ENCODE assay signal across 15 cellular contexts in genomic region chr5:96931605-96932004, GRCh38. TPM values are rescaled to one million over a fixed set of nuclear protein-coding genes. Genes with fewer than 3 reads are reported as not detected.
A peak's percentile ranks its signal among the peaks of the same experiment; 100 is the strongest.
DNase-seq lines count a peak whose midpoint lies in the region; ATAC-seq and TF ChIP-seq lines count a peak whose summit lies in the region.
"Had no signal": no experiment of that assay in that cellular context is flagged by ENCODE, and none has a peak within 500 bp of the region (broad histone marks: within the 10 kb centered on the region; RNA-seq: fewer than 3 reads in every experiment).

No MANE protein-coding gene starts in this region.

- no peak overlapping the region for H3K9ac ChIP-seq in neural cell (ENCODE audit: low read length)

- H3K9me3 Mint-ChIP-seq in T-cell (no peaks in the 10 kb centered on the region), GM23338 (no peaks in the 10 kb centered on the region), WTC11 (no peaks in the 10 kb centered on the region)
- H3K9me3 Mint-ChIP-seq: HFFc6, nephron progenitor cell had no signal

- H3K4me3 ChIP-seq in neural cell (ENCODE audit: low read length) (peak overlapping the region; percentile 92), GM23338 (no peak overlapping the region)
- H3K4me3 ChIP-seq: A549 had no signal

- H3F3A ChIP-seq in neural cell (ENCODE audit: insufficient read depth, low read length, poor library complexity, severe bottlenecking) (no peaks in the 10 kb centered on the region), GM23338 (replicated peaks; ENCODE audit: low read depth) (peaks cover 6% of the 10 kb centered on the region)

- H3K36me3 ChIP-seq in neural cell (ENCODE audit: insufficient read depth, low read length) (no peaks in the 10 kb centered on the region), GM23338 (ENCODE audit: insufficient read depth) (no peaks in the 10 kb centered on the region)

- H3K4me2 ChIP-seq in neural cell (ENCODE audit: low read length) (peak overlapping the region; percentile 17), GM23338 (no peak overlapping the region)
- H3K4me2 ChIP-seq: A549 had no signal

- peaks cover 14% of the 10 kb centered on the region; the same call in 1 of the 2 replicates for H3K4me1 ChIP-seq in GM23338 (ENCODE audit: insufficient read depth)

- CTCF ChIA-PET in T-cell (lab: Charles Lee) (interaction anchor here (0.6 to 3.0 kb wide), 4 partner anchors 45 to 179 kb away, joined by 3 to 13 read pairs (median 4); no protein-coding TSS in a partner anchor), WTC11 (lab: Charles Lee) (interaction anchor here (0.8 to 1.1 kb wide), 2 partner anchors 46 to 179 kb away, joined by 3 read pairs; no protein-coding TSS in a partner anchor)

- H3K27me3 ChIP-seq in neural cell (ENCODE audit: insufficient read depth, low read depth, low read length) (no peaks in the 10 kb centered on the region), GM23338 (ENCODE audit: insufficient read depth) (peaks cover 7% of the 10 kb centered on the region)

- TF ChIP-seq CTCF in neural cell (IDR thresholded peaks at IDR 0.05; ENCODE audit: poor library complexity, severe bottlenecking) (no peak), GM23338 (conservative IDR thresholded peaks at IDR 0.05; ENCODE audit: low read depth in 2 of 2) (no peak), WTC11 (IDR thresholded peaks at IDR 0.05) (no peak)

- H3K36me3 Mint-ChIP-seq in T-cell = peaks cover 13% of the 10 kb centered on the region
- no peaks in the 10 kb centered on the region; the same call in 2 of the 3 replicates for H3K36me3 Mint-ChIP-seq in GM23338 (ENCODE audit: low read depth)
- H3K36me3 Mint-ChIP-seq in WTC11 = no peaks in the 10 kb centered on the region

- no peak overlapping the region for H3K27ac ChIP-seq in neural cell (ENCODE audit: low read length)
- H3K27ac ChIP-seq in GM23338 (ENCODE audit: low read depth) = no peak overlapping the region
- H3K27ac ChIP-seq: A549 had no signal

- peaks cover 60 to 65% (median 61%) of the 10 kb centered on the region in 3 donors for H3K4me1 Mint-ChIP-seq in T-cell
- H3K4me1 Mint-ChIP-seq in GM23338 = peaks cover 10% of the 10 kb centered on the region
- H3K4me1 Mint-ChIP-seq in WTC11 = peaks cover 14% of the 10 kb centered on the region

- no peak for TF ChIP-seq EP300 in neural cell (conservative IDR thresholded peaks at IDR 0.05; ENCODE audit: poor library complexity, severe bottlenecking)

- DNase-seq in SKM-1 treated with dmso at 0.1 percent for 144 hours (lab: John Stamatoyannopoulos, UW; ENCODE audit: unreplicated experiment) (peak; percentile 40), SKM-1 (lab: John Stamatoyannopoulos, UW; ENCODE audit: unreplicated experiment) (no peak), T-cell (no peak), NCI-H187 (lab: John Stamatoyannopoulos, UW) (no peak), GM23338 (ENCODE audit: low spot score) (no peak), WTC11 (ENCODE audit: low spot score) (no peak)
- DNase-seq: HFFc6; NCI-H1092; NCI-H82; nephron progenitor cell; stimulated activated CD8-positive, alpha-beta memory T cell treated with anti-CD3 and anti-CD28 coated beads, Interleukin-4, amount 100 ng/mL, for 48 hours; T1000 had no signal

- H3K79me2 ChIP-seq in neural cell (replicated peaks; ENCODE audit: insufficient read depth, low read length) = peaks cover 11% of the 10 kb centered on the region
- no peaks in the 10 kb centered on the region for H3K79me2 ChIP-seq in GM23338 (replicated peaks; ENCODE audit: insufficient read depth)

- H3K4me3 Mint-ChIP-seq in T-cell (peak overlapping the region; percentile 18 to 90 (median 47)), GM23338 (no peak overlapping the region), WTC11 (no peak overlapping the region)
- H3K4me3 Mint-ChIP-seq: HFFc6, nephron progenitor cell had no signal

- H3K27ac Mint-ChIP-seq in T-cell (peak overlapping the region; percentile 66 to 82), GM23338 (no peak overlapping the region), WTC11 (no peak overlapping the region)
- H3K27ac Mint-ChIP-seq: HFFc6, nephron progenitor cell had no signal

- H3K27me3 Mint-ChIP-seq in T-cell = no peaks in the 10 kb centered on the region
- peaks cover 14% of the 10 kb centered on the region for H3K27me3 Mint-ChIP-seq in GM23338 (ENCODE audit: insufficient read depth, low read depth, poor library complexity)
- H3K27me3 Mint-ChIP-seq in WTC11 (ENCODE audit: low read depth) = peaks cover 2% of the 10 kb centered on the region

- H3K9me2 ChIP-seq in neural cell (ENCODE audit: insufficient read depth, low read length) (no peaks in the 10 kb centered on the region), GM23338 (ENCODE audit: insufficient read depth) (no peaks in the 10 kb centered on the region)

- H2AFZ ChIP-seq in neural cell (ENCODE audit: low read depth, low read length) (no peak overlapping the region), GM23338 (no peak overlapping the region)

- POLR2A ChIA-PET in T-cell (lab: Charles Lee) (interaction anchor here (0.6 to 0.8 kb wide), 3 partner anchors 56 to 118 kb away, joined by 3 to 4 read pairs (median 3); no protein-coding TSS in a partner anchor), WTC11 (lab: Charles Lee) (no interaction called here)

- no peaks in the 10 kb centered on the region for H4K20me1 ChIP-seq in neural cell (ENCODE audit: insufficient read depth)
- H4K20me1 ChIP-seq in GM23338 (replicated peaks; ENCODE audit: insufficient read depth) = no peaks in the 10 kb centered on the region

- ATAC-seq in GM18868 (IDR thresholded peaks at IDR 0.05; ENCODE audit: unreplicated experiment) = peak; percentile 19
- no peak for ATAC-seq in T-cell (replicated peaks in 1 of 4)
- ATAC-seq in GM23338 = no peak
- ATAC-seq in WTC11 = no peak
- ATAC-seq: A549 had no signal

- H3K9me3 ChIP-seq in neural cell (ENCODE audit: low read length) = no peaks in the 10 kb centered on the region
- H3K9me3 ChIP-seq: A549 had no signal

- no peak for TF ChIP-seq RAD21 in neural cell (conservative IDR thresholded peaks at IDR 0.05)

TF ChIP-seq in neural cell, 6 proteins besides CTCF, POLR2A, EP300 and RAD21 (continues in another document):
- TF ChIP-seq POLR2AphosphoS5 (IDR thresholded peaks at IDR 0.05) = no peak
- TF ChIP-seq EZH2 (IDR thresholded peaks at IDR 0.05; ENCODE audit: borderline replicate concordance, insufficient read depth, low read length, poor library complexity, severe bottlenecking) = no peak
- no peak for TF ChIP-seq SMC3 (conservative IDR thresholded peaks at IDR 0.05; ENCODE audit: poor library complexity)
- no peak for TF ChIP-seq MXI1 (conservative IDR thresholded peaks at IDR 0.05; ENCODE audit: poor library complexity, severe bottlenecking)

TF ChIP-seq in GM23338, 12 proteins besides CTCF, POLR2A, EP300 and RAD21 (continues in another document):
- TF ChIP-seq NANOG (IDR thresholded peaks at IDR 0.05; ENCODE audit: borderline replicate concordance) = no peak
- no peak for TF ChIP-seq ZNF331 (CRISPR knock-in tag; IDR thresholded peaks at IDR 0.05; ENCODE audit: low read depth)

TF ChIP-seq in WTC11, 78 proteins besides CTCF, POLR2A, EP300 and RAD21:
- TF ChIP-seq NFATC4 (CRISPR knock-in tag; IDR thresholded peaks at IDR 0.05) (no peak), ZNF317 (CRISPR knock-in tag; IDR thresholded peaks at IDR 0.05; ENCODE audit: borderline replicate concordance, low read depth) (no peak)

RNA-seq across cellular contexts. Expression of gene LNPEP, which starts 4.3 kb away (rescaled TPM):
- total RNA-seq in T-cell (100 to 1,000 TPM in 1 of 5 donors, 10 to 100 TPM in 4; 82.3 to 102 (median 86.3) TPM), WTC11 (2021) (4.7 to 6.4 TPM (median 5.2 TPM) in 3 replicates)
- polyA plus RNA-seq in neural cell (23.0 and 25.6 TPM in 2 replicates), GM23338 (2016; fragmentation: Nextera tagmentation; extraction: Ambion mirVana) (1.2 and 1.6 TPM in 2 replicates)
- 82.0 and 96.9 TPM in 2 replicates for polyA minus RNA-seq in neural cell
- 8.3 and 8.5 TPM in 2 replicates for total RNA-seq in GM23338 (2014; rRNA removed; shearing (Covaris generic))

RNA-seq across cellular contexts. Expression of gene ERAP2, which starts 55.3 kb away (rescaled TPM):
- 100 to 1,000 TPM in 1 of 5 donors, 10 to 100 TPM in 4; 40.4 to 162 (median 71.6) TPM for total RNA-seq in T-cell
- polyA plus RNA-seq in neural cell = not detected in 2 replicates
- polyA minus RNA-seq in neural cell = not detected in 2 replicates
- not detected in 2 replicates for total RNA-seq in GM23338 (2014; rRNA removed; shearing (Covaris generic))
- 0.73 TPM in 1 of 2 replicates, not detected in the other for polyA plus RNA-seq in GM23338 (2016; fragmentation: Nextera tagmentation; extraction: Ambion mirVana)
- total RNA-seq in WTC11 (2021) = 0.13 to 0.41 TPM (median 0.21 TPM) in 3 replicates

Comparison
In these comparisons a context has a peak if more than half of its experiments do, and no peak if none do; other contexts are left out.
1. H3K27ac Mint-ChIP-seq: peak in T-cell (2 of 2); none in GM23338 (single experiment) and WTC11 (single experiment).
2. H3K4me3 Mint-ChIP-seq: peak in T-cell (3 of 3); none in GM23338 (single experiment) and WTC11 (single experiment).
3. RNA of gene ERAP2, which starts 55.3 kb away (total RNA-seq): 40.4 to 162 TPM in T-cell; not detected in GM23338 and 0.13 to 0.41 TPM in WTC11; every median in the first group is over 10 times any median in the second.